15 cellular contexts compared by ENCODE assay signal in the genomic region with DNA sequence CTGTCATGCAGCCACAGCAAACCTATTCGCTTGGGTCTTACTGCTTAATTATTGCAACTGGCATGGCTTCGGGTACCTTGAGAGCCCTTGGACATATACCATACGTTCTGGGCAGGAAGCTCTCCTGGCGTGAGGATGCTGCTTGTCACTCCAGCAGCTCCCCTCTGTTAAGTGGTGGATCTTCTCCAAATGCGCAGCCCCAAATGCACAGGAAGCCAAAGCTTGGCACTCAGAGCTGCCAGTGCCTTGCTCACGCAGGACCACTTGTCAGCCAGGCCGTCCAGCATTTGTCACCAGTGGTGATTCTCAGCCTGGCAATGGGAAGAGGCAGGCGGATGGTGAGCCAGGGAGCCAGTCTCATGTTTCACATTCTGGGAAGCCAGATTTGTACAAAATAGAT.
DNase-seq lines count a peak whose midpoint lies in the region; ATAC-seq lines count a peak whose summit lies in the region.
"Had no signal": no experiment of that assay in that cellular context is flagged by ENCODE, and none has a peak within 500 bp of the region (broad histone marks: within the 10 kb centered on the region; RNA-seq: fewer than 3 reads in every experiment).

No MANE protein-coding gene starts in this region.

- no peak overlapping the region for H3K4me3 Mint-ChIP-seq in activated CD4-positive, alpha-beta memory T cell treated with anti-CD3 and anti-CD28 coated beads for 36 hours
- H3K4me3 Mint-ChIP-seq in immature natural killer cell = peak overlapping the region; percentile 63 to 81 (median 67)

- peak; percentile 14 to 45 for ATAC-seq in left cardiac atrium
- no peak for ATAC-seq in left ventricle myocardium superior
- ATAC-seq: HepG2, SK-N-SH treated with all-trans-retinoic acid at 6 μM for 48 hours had no signal

- CTCF ChIA-PET in activated CD4-positive, alpha-beta memory T cell treated with anti-CD3 and anti-CD28 coated beads for 36 hours (lab: Charles Lee) = interaction anchor here (1.6 to 10.9 kb wide), 4 partner anchors 9 to 34 kb away, joined by 5 to 147 read pairs (median 45); no protein-coding TSS in a partner anchor

- peaks cover 12% of the 10 kb centered on the region for H3K9me3 Mint-ChIP-seq in activated CD4-positive, alpha-beta memory T cell treated with anti-CD3 and anti-CD28 coated beads for 36 hours
- no peaks in the 10 kb centered on the region for H3K9me3 Mint-ChIP-seq in immature natural killer cell

- H3K36me3 Mint-ChIP-seq in activated CD4-positive, alpha-beta memory T cell treated with anti-CD3 and anti-CD28 coated beads for 36 hours = peaks cover 16% of the 10 kb centered on the region
- peaks cover 3 to 4% (median 3%) of the 10 kb centered on the region in 3 donors for H3K36me3 Mint-ChIP-seq in immature natural killer cell

- peak overlapping the region; percentile 90 for H3K27ac Mint-ChIP-seq in activated CD4-positive, alpha-beta memory T cell treated with anti-CD3 and anti-CD28 coated beads for 36 hours
- peak overlapping the region; percentile 95 to 99 (median 98) for H3K27ac Mint-ChIP-seq in immature natural killer cell

- DNase-seq in left cardiac atrium = no peak
- no peak for DNase-seq in left ventricle myocardium superior
- no peak for DNase-seq in activated CD4-positive, alpha-beta memory T cell treated with anti-CD3 and anti-CD28 coated beads for 36 hours
- no peak for DNase-seq in immature natural killer cell
- no peak for DNase-seq in midbrain (lab: John Stamatoyannopoulos, UW)
- DNase-seq in NK-92 (lab: John Stamatoyannopoulos, UW; ENCODE audit: unreplicated experiment) = no peak
- DNase-seq in NCI-H1694 (lab: John Stamatoyannopoulos, UW) = no peak
- DNase-seq: activated effector memory CD4-positive, alpha-beta T cell treated with anti-CD3 and anti-CD28 coated beads, Interleukin-2, amount 50 U/mL, for 16 hours; GDM1; HCEC 1CT; kidney glomerular epithelial cell; NCI-H1417 treated with DMSO at 0.1 percent for 48 hours; stomach had no signal

- POLR2A ChIA-PET in activated CD4-positive, alpha-beta memory T cell treated with anti-CD3 and anti-CD28 coated beads for 36 hours (lab: Charles Lee) = no interaction called here

- intact Hi-C loops in left cardiac atrium (cut with DNase I) = no loop called here
- intact Hi-C loops in left ventricle myocardium superior (cut with micrococcal nuclease) = no loop called here
- intact Hi-C loops in activated CD4-positive, alpha-beta memory T cell treated with anti-CD3 and anti-CD28 coated beads for 36 hours (cut with micrococcal nuclease) = loop anchor here (1.0 to 10.0 kb wide), 6 partner anchors 104 to 1024 kb away; partner anchors contain the start of gene KATNAL1

- no peaks in the 10 kb centered on the region for H3K27me3 Mint-ChIP-seq in activated CD4-positive, alpha-beta memory T cell treated with anti-CD3 and anti-CD28 coated beads for 36 hours
- peaks cover 0 to 12% (median 8%) of the 10 kb centered on the region in 3 donors for H3K27me3 Mint-ChIP-seq in immature natural killer cell (ENCODE audit: low read depth in 3 of 3)

- peaks cover 92% of the 10 kb centered on the region for H3K4me1 Mint-ChIP-seq in activated CD4-positive, alpha-beta memory T cell treated with anti-CD3 and anti-CD28 coated beads for 36 hours (ENCODE audit: low read depth)
- H3K4me1 Mint-ChIP-seq in immature natural killer cell = peaks cover 94 to 97% of the 10 kb centered on the region in 2 donors
